In genomic region chr1:33470495-33471012, GRCh38 we compare ENCODE assay signal across 8 cellular contexts. TPM values are rescaled to one million over a fixed set of nuclear protein-coding genes. Genes with fewer than 3 reads are reported as not detected.
DNase-seq lines count a peak whose midpoint lies in the region; ATAC-seq and TF ChIP-seq lines count a peak whose summit lies in the region.

No MANE protein-coding gene starts in this region.

- no peak overlapping the region for H3K4me3 Mint-ChIP-seq in dendritic cell treated with granulocyte-macrophage colony-stimulating factor and Interleukin-4, amounts not matched to agents 40 ng/mL and 50 ng/mL, for 4 days

- peak; percentile 97 for DNase-seq in DMS153 (lab: John Stamatoyannopoulos, UW)
- DNase-seq in NCI-H446 treated with DMSO at 0.1 percent for 48 hours (lab: John Stamatoyannopoulos, UW) = peak; percentile 48
- DNase-seq in activated CD4-positive, alpha-beta T cell treated with anti-CD3 and anti-CD28 coated beads for 4 hours = peak; percentile 41 to 49
- DNase-seq in lower leg skin (ENCODE audit: low spot score in 2 of 2) = peak; percentile 81 to 94
- DNase-seq in stimulated activated CD4-positive, alpha-beta T cell treated with anti-CD3 and anti-CD28 coated beads, TNF-alpha, amount 100 ng/mL, for 1 hour (ENCODE audit: low read depth in 3 of 3, low spot score in 1 of 3) = peak; percentile 14 to 31 (median 15)

- ATAC-seq in HG02981 (IDR thresholded peaks at IDR 0.05; ENCODE audit: unreplicated experiment) = peak; percentile 55
- ATAC-seq in HG03095 (IDR thresholded peaks at IDR 0.05; ENCODE audit: unreplicated experiment) = no peak

- no peak overlapping the region for H3K4me3 ChIP-seq in lower leg skin (ENCODE audit: low read depth, poor library complexity, severe bottlenecking)

- intact Hi-C loops in dendritic cell treated with granulocyte-macrophage colony-stimulating factor and Interleukin-4, amounts not matched to agents 40 ng/mL and 50 ng/mL, for 4 days (cut with micrococcal nuclease) = loop anchor here (2.0 to 5.0 kb wide), 2 partner anchors 103 to 176 kb away; no protein-coding TSS in a partner anchor
- intact Hi-C loops in lower leg skin (cut with DNase I; ENCODE audit: low total_unique reads) = no loop called here

- no peaks in the 10 kb centered on the region for H3K36me3 Mint-ChIP-seq in dendritic cell treated with granulocyte-macrophage colony-stimulating factor and Interleukin-4, amounts not matched to agents 40 ng/mL and 50 ng/mL, for 4 days (ENCODE audit: low read depth)

- TF ChIP-seq CTCF in lower leg skin (IDR thresholded peaks at IDR 0.05) = no peak

- peaks cover 55% of the 10 kb centered on the region for H3K4me1 Mint-ChIP-seq in dendritic cell treated with granulocyte-macrophage colony-stimulating factor and Interleukin-4, amounts not matched to agents 40 ng/mL and 50 ng/mL, for 4 days (ENCODE audit: low read depth)

- 2% methylated on average over 11 of the region's 11 CpGs for WGBS in lower leg skin, 2 donors

- H3K9me3 Mint-ChIP-seq in dendritic cell treated with granulocyte-macrophage colony-stimulating factor and Interleukin-4, amounts not matched to agents 40 ng/mL and 50 ng/mL, for 4 days = no peaks in the 10 kb centered on the region

- TF ChIP-seq POLR2A in lower leg skin (IDR thresholded peaks at IDR 0.05) = no peak

- H3K27ac Mint-ChIP-seq in dendritic cell treated with granulocyte-macrophage colony-stimulating factor and Interleukin-4, amounts not matched to agents 40 ng/mL and 50 ng/mL, for 4 days = peak overlapping the region; percentile 61

- H3K27me3 Mint-ChIP-seq in dendritic cell treated with granulocyte-macrophage colony-stimulating factor and Interleukin-4, amounts not matched to agents 40 ng/mL and 50 ng/mL, for 4 days = peaks cover 14% of the 10 kb centered on the region

RNA-seq across cellular contexts. Expression of gene ZSCAN20, which starts 1.9 kb away (rescaled TPM):
- total RNA-seq in lower leg skin = 1 to 10 TPM in 3 of 4 donors, under 1 TPM in 1; 0.91 to 3.6 (median 3.0) TPM

RNA-seq across cellular contexts. Expression of gene PHC2, which starts 39.7 kb away (rescaled TPM):
- total RNA-seq in lower leg skin = 100 to 1,000 TPM in 1 of 4 donors, 10 to 100 TPM in 3; 70.2 to 114 (median 77.2) TPM

Comparison
In these comparisons a context has a peak if more than half of its experiments do, and no peak if none do; other contexts are left out.
1. DNase-seq: peak in every context shown above with its lines; median percentile 97 in DMS153; 88 in lower leg skin; 48 in NCI-H446 treated with DMSO at 0.1 percent for 48 hours; 45 in activated CD4-positive, alpha-beta T cell treated with anti-CD3 and anti-CD28 coated beads for 4 hours; 15 in stimulated activated CD4-positive, alpha-beta T cell treated with anti-CD3 and anti-CD28 coated beads, TNF-alpha, amount 100 ng/mL, for 1 hour.